16 cellular contexts compared by ENCODE assay signal in genomic region chr9:89872913-89873707, GRCh38.
DNase-seq lines count a peak whose midpoint lies in the region; ATAC-seq and TF ChIP-seq lines count a peak whose summit lies in the region.
"Had no signal": no experiment of that assay in that cellular context is flagged by ENCODE, and none has a peak within 500 bp of the region (broad histone marks: within the 10 kb centered on the region; RNA-seq: fewer than 3 reads in every experiment).

No MANE protein-coding gene starts in this region.

- peak overlapping the region; percentile 63 to 94 (median 81) for H3K4me2 ChIP-seq in BLaER1 treated with 17β-estradiol and CSF1 and Interleukin-3, amounts not matched to agents 10 nM and 100 nM
- H3K4me2 ChIP-seq: smooth muscle cell had no signal

- intact Hi-C loops in left ventricle myocardium superior (cut with micrococcal nuclease) (no loop called here), psoas muscle (cut with DNase I) (loop anchor here (5.0 to 10.0 kb wide), 2 partner anchors 188 to 196 kb away; no protein-coding TSS in a partner anchor)

- peak overlapping the region in 1 of 11 experiments; percentile 12; a peak in 1 of 22 replicates for H3K27ac ChIP-seq in BLaER1 treated with 17β-estradiol and CSF1 and Interleukin-3, amounts not matched to agents 10 nM and 100 nM
- H3K27ac ChIP-seq in WERI-Rb-1 (0 out of 2 replicates have a peak overlapping the region, but pooled peaks have one; percentile 7), psoas muscle (peak overlapping the region; percentile 73)
- H3K27ac ChIP-seq: foreskin keratinocyte had no signal

- H3K27me3 ChIP-seq in BLaER1 treated with 17β-estradiol and CSF1 and Interleukin-3, amounts not matched to agents 10 nM and 100 nM: no peaks in the 10 kb centered on the region
- H3K27me3 ChIP-seq in WERI-Rb-1 (ENCODE audit: insufficient read depth, low read depth, severe bottlenecking): no peaks in the 10 kb centered on the region
- no peaks in the 10 kb centered on the region for H3K27me3 ChIP-seq in psoas muscle (ENCODE audit: insufficient read depth in 3 of 3, low read length in 2 of 3)
- H3K27me3 ChIP-seq: foreskin keratinocyte had no signal

- in situ Hi-C loops in ACHN (cut with HindIII; ENCODE audit: low pct_ligation_motif_present, low pct_unique_long_range_greater_than_20kb, low sequenced_read_pairs): no loop called here

- ATAC-seq in left ventricle myocardium superior: peak; percentile 84
- peak; percentile 51 to 80 (median 70) for ATAC-seq in psoas muscle
- no peak for ATAC-seq in HG03108 (IDR thresholded peaks at IDR 0.05; ENCODE audit: unreplicated experiment)
- no peak for ATAC-seq in GM18519 (IDR thresholded peaks at IDR 0.05; ENCODE audit: low FRiP score, unreplicated experiment)
- ATAC-seq in GM18502 (IDR thresholded peaks at IDR 0.05; ENCODE audit: poor library complexity, unreplicated experiment): no peak
- ATAC-seq: foreskin keratinocyte had no signal

- H3K36me3 ChIP-seq in BLaER1 treated with 17β-estradiol and CSF1 and Interleukin-3, amounts not matched to agents 10 nM and 100 nM: no peaks in the 10 kb centered on the region
- no peaks in the 10 kb centered on the region for H3K36me3 ChIP-seq in WERI-Rb-1
- no peaks in the 10 kb centered on the region for H3K36me3 ChIP-seq in psoas muscle (ENCODE audit: insufficient read depth in 1 of 2, low read depth in 1 of 2)

- peaks cover 13 to 94% (median 76%) of the 10 kb centered on the region in 10 experiments for H3K4me1 ChIP-seq in BLaER1 treated with 17β-estradiol and CSF1 and Interleukin-3, amounts not matched to agents 10 nM and 100 nM
- peaks cover 58% of the 10 kb centered on the region for H3K4me1 ChIP-seq in psoas muscle
- H3K4me1 ChIP-seq: foreskin keratinocyte had no signal

- 33 to 58% (median 45%) methylated on average over 11 of the region's 11 CpGs for WGBS in psoas muscle, 3 donors

- no peaks in the 10 kb centered on the region for H4K20me1 ChIP-seq in BLaER1 treated with 17β-estradiol and CSF1 and Interleukin-3, amounts not matched to agents 10 nM and 100 nM

- no peaks in the 10 kb centered on the region for H3K9me3 ChIP-seq in BLaER1 treated with 17β-estradiol and CSF1 and Interleukin-3, amounts not matched to agents 10 nM and 100 nM (replicated peaks in 1 of 11)
- H3K9me3 ChIP-seq in WERI-Rb-1 (ENCODE audit: severe bottlenecking) (no peaks in the 10 kb centered on the region), psoas muscle (no peaks in the 10 kb centered on the region)

- peak; percentile 6 for DNase-seq in WERI-Rb-1
- DNase-seq in left ventricle myocardium superior: peak; percentile 65
- peak in 1 of 2 donors; percentile 72 for DNase-seq in psoas muscle
- no peak for DNase-seq in ACHN
- DNase-seq: activated CD4-positive, alpha-beta T cell treated with anti-CD3 and anti-CD28 coated beads for 1 hour; activated T-cell treated with anti-CD3 and anti-CD28 coated beads for 4 hours; NCI-H1092; NCI-H82; nephron progenitor cell; stimulated activated naive CD4-positive, alpha-beta T cell had no signal

- TF ChIP-seq CTCF in WERI-Rb-1 (IDR thresholded peaks at IDR 0.05; ENCODE audit: low read depth, low read length) (no peak), psoas muscle (IDR thresholded peaks at IDR 0.05) (no peak)

- H3K4me3 ChIP-seq in BLaER1 treated with 17β-estradiol and CSF1 and Interleukin-3, amounts not matched to agents 10 nM and 100 nM: peak overlapping the region in 1 of 10 experiments; percentile 19; a peak in 1 of 20 replicates
- H3K4me3 ChIP-seq in WERI-Rb-1 (ENCODE audit: low read depth, low read length): no peak overlapping the region
- no peak overlapping the region for H3K4me3 ChIP-seq in psoas muscle
- H3K4me3 ChIP-seq: smooth muscle cell had no signal

- peak overlapping the region in 5 of 11 experiments; percentile 2 to 47 (median 20); a peak in 7 of 22 replicates for H3K9ac ChIP-seq in BLaER1 treated with 17β-estradiol and CSF1 and Interleukin-3, amounts not matched to agents 10 nM and 100 nM

Comparison
In these comparisons a context has a peak if more than half of its experiments do, and no peak if none do; other contexts are left out.
1. ATAC-seq: peak in left ventricle myocardium superior (single experiment) and psoas muscle (4 of 4); none in HG03108 (single experiment), GM18519 (single experiment) and GM18502 (single experiment).